ENCODE assay signal across 1 cellular context in the genomic region with DNA sequence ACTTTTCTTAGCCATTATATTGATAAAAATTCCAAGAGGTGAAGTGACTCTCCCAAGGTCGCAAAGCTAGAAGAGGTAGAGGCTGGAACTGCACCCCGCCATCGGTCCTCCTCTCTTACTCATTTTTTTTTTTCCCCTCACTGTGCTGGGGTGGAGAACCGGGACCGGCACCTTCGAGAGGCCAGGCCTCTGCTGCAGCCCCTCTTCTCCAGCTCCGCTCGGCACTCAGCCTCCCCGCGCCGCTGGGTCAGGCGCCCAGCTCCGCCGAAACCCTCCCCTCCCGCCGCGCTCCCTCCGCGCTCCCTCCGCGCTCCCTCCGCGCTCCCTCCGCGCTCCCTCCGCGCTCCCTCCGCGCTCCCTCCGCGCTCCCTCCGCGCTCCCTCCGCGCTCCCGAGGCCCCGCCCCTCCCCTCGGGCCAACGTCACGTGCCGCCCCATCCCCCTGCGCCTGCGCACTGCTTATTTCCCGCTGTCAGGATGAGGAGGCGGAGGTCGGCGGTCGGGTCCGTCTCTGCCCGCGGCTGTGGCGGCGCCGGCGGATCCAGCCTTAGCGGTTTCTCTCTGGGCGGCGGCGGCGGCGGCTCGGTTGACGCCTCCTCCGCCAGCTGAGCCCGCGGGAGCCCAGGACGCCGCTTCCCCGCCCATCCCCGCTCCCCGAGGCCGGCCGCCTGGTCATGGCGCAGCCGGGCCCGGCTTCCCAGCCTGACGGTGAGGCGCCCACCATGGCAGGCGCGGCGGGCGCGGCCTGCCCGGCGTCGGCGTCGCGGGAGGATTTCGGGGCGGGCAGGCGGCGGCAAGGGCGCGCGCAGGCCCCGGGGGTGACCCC.
TF ChIP-seq lines count a peak whose summit lies in the region.

A gene with protein sequence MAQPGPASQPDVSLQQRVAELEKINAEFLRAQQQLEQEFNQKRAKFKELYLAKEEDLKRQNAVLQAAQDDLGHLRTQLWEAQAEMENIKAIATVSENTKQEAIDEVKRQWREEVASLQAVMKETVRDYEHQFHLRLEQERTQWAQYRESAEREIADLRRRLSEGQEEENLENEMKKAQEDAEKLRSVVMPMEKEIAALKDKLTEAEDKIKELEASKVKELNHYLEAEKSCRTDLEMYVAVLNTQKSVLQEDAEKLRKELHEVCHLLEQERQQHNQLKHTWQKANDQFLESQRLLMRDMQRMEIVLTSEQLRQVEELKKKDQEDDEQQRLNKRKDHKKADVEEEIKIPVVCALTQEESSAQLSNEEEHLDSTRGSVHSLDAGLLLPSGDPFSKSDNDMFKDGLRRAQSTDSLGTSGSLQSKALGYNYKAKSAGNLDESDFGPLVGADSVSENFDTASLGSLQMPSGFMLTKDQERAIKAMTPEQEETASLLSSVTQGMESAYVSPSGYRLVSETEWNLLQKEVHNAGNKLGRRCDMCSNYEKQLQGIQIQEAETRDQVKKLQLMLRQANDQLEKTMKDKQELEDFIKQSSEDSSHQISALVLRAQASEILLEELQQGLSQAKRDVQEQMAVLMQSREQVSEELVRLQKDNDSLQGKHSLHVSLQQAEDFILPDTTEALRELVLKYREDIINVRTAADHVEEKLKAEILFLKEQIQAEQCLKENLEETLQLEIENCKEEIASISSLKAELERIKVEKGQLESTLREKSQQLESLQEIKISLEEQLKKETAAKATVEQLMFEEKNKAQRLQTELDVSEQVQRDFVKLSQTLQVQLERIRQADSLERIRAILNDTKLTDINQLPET (plus strand): TSS at position 471 of the 825 bp plus-strand sequence. CDS start 203 bp downstream, at position 674.

TF ChIP-seq in HEK293, 187 proteins besides CTCF, POLR2A, EP300 and RAD21 (continued from another document and continues in another):
- no peak for TF ChIP-seq ZBTB10 (tag by site-specific recombination; IDR thresholded peaks at IDR 0.05)
- no peak for TF ChIP-seq ZNF138 (tag by site-specific recombination; IDR thresholded peaks at IDR 0.05; ENCODE audit: borderline replicate concordance)
- TF ChIP-seq BCL6B (tag by site-specific recombination; IDR thresholded peaks at IDR 0.05) = no peak
- TF ChIP-seq ZBTB48 (tag by site-specific recombination; IDR thresholded peaks at IDR 0.05) = peak; percentile 58
- 0 out of 2 replicates have a peak, but pooled peaks have one; percentile 26 for TF ChIP-seq ZNF423 (tag by site-specific recombination; IDR thresholded peaks at IDR 0.05)
- TF ChIP-seq BCL11A (tag by site-specific recombination; IDR thresholded peaks at IDR 0.05; ENCODE audit: low read depth) = no peak
- no peak for TF ChIP-seq ZNF18 (tag by site-specific recombination; IDR thresholded peaks at IDR 0.05)
- TF ChIP-seq ZNF2 (tag by site-specific recombination; IDR thresholded peaks at IDR 0.05) = peak; percentile 83
- no peak for TF ChIP-seq OSR2 (tag by site-specific recombination; IDR thresholded peaks at IDR 0.05)
- no peak for TF ChIP-seq ZNF626 (tag by site-specific recombination; IDR thresholded peaks at IDR 0.05)
- peak; percentile 12; the same call in 1 of the 2 replicates for TF ChIP-seq YY1 (tag by site-specific recombination; IDR thresholded peaks at IDR 0.05)
- peak; percentile 57; the same call in 1 of the 2 replicates for TF ChIP-seq ZBTB8A (tag by site-specific recombination; IDR thresholded peaks at IDR 0.05)
- no peak for TF ChIP-seq ZNF529 (tag by site-specific recombination; IDR thresholded peaks at IDR 0.05; ENCODE audit: insufficient replicate concordance)
- TF ChIP-seq ZSCAN30 (tag by site-specific recombination; IDR thresholded peaks at IDR 0.05) = 0 out of 2 replicates have a peak, but pooled peaks have one; percentile 19
- TF ChIP-seq ZNF426 (tag by site-specific recombination; IDR thresholded peaks at IDR 0.05) = no peak
- TF ChIP-seq, protein P1, sequence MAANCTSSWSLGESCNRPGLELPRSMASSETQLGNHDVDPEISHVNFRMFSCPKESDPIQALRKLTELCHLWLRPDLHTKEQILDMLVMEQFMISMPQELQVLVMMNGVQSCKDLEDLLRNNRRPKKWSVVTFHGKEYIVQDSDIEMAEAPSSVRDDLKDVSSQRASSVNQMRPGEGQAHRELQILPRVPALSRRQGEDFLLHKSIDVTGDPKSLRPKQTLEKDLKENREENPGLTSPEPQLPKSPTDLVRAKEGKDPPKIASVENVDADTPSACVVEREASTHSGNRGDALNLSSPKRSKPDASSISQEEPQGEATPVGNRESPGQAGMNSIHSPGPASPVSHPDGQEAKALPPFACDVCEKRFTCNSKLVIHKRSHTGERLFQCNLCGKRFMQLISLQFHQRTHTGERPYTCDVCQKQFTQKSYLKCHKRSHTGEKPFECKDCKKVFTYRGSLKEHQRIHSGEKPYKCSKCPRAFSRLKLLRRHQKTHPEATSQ (tag by site-specific recombination; IDR thresholded peaks at IDR 0.05) = no peak
- TF ChIP-seq ZNF223 (tag by site-specific recombination; IDR thresholded peaks at IDR 0.05) = no peak
- TF ChIP-seq, protein P2, sequence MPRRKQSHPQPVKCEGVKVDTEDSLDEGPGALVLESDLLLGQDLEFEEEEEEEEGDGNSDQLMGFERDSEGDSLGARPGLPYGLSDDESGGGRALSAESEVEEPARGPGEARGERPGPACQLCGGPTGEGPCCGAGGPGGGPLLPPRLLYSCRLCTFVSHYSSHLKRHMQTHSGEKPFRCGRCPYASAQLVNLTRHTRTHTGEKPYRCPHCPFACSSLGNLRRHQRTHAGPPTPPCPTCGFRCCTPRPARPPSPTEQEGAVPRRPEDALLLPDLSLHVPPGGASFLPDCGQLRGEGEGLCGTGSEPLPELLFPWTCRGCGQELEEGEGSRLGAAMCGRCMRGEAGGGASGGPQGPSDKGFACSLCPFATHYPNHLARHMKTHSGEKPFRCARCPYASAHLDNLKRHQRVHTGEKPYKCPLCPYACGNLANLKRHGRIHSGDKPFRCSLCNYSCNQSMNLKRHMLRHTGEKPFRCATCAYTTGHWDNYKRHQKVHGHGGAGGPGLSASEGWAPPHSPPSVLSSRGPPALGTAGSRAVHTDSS (tag by site-specific recombination; IDR thresholded peaks at IDR 0.05) = no peak
- no peak for TF ChIP-seq KLF7 (tag by site-specific recombination; IDR thresholded peaks at IDR 0.05; ENCODE audit: borderline replicate concordance)
- peak; percentile 52; the same call in 1 of the 2 replicates for TF ChIP-seq KLF8 (tag by site-specific recombination; IDR thresholded peaks at IDR 0.05)
- no peak for TF ChIP-seq ZBTB21 (tag by site-specific recombination; IDR thresholded peaks at IDR 0.05)
- no peak for TF ChIP-seq ZNF571 (tag by site-specific recombination; IDR thresholded peaks at IDR 0.05)
- no peak for TF ChIP-seq ZNF362 (tag by site-specific recombination; IDR thresholded peaks at IDR 0.05)
- TF ChIP-seq INSM2 (tag by site-specific recombination; IDR thresholded peaks at IDR 0.05) = no peak
- TF ChIP-seq ZFP69B (tag by site-specific recombination; IDR thresholded peaks at IDR 0.05) = no peak
- peak; percentile 35 for TF ChIP-seq ZFHX2 (tag by site-specific recombination; conservative IDR thresholded peaks at IDR 0.05)
- peak; percentile 62; the same call in 1 of the 2 replicates for TF ChIP-seq ZNF610 (tag by site-specific recombination; IDR thresholded peaks at IDR 0.05; ENCODE audit: borderline replicate concordance)
- TF ChIP-seq ZNF311 (tag by site-specific recombination; IDR thresholded peaks at IDR 0.05; ENCODE audit: borderline replicate concordance) = no peak
- no peak for TF ChIP-seq ZNF24 (tag by site-specific recombination; IDR thresholded peaks at IDR 0.05)
- TF ChIP-seq ZNF658 (tag by site-specific recombination; IDR thresholded peaks at IDR 0.05) = no peak
- TF ChIP-seq ZNF354C (tag by site-specific recombination; IDR thresholded peaks at IDR 0.05; ENCODE audit: borderline replicate concordance, low read depth) = no peak
- TF ChIP-seq ZNF792 (tag by site-specific recombination; IDR thresholded peaks at IDR 0.05) = no peak
- peak; percentile 7; the same call in 1 of the 2 replicates for TF ChIP-seq TSHZ1 (tag by site-specific recombination; IDR thresholded peaks at IDR 0.05; ENCODE audit: borderline replicate concordance)
- no peak for TF ChIP-seq ZNF274 (IDR thresholded peaks at IDR 0.05; ENCODE audit: low read length)
- no peak for TF ChIP-seq ZNF274 (tag by site-specific recombination; IDR thresholded peaks at IDR 0.05; ENCODE audit: borderline replicate concordance)
